Comparison of ENCODE assay signal across 13 cellular contexts in the genomic region with DNA sequence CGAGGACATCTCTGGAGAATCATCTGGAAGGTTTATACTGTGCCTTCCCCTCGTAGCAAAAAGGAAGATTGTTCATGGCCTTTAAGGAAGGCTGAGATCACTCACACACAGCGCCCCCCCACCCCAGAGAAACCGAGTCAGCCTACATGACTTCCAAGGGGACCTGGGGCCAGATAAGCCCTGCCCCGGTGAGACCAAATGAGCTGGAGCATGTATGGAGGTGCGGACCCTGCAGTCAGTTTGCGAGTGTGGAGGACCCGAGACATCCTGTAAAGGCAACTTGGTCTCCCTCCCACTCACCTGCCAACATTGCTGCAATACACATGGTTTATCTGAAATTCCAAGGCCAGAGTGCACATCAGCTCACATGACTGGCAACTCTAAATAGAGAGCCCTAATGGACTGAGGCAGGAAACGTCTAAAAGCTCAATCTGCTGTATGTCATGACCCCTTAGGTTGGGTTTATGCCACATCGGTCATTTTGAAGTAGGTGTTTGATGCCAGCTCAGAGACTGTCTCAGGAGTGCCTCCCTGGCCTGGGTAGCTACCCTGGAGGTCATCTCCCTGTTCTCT.
A peak's percentile ranks its signal among the peaks of the same experiment; 100 is the strongest.
DNase-seq lines count a peak whose midpoint lies in the region; ATAC-seq lines count a peak whose summit lies in the region.
"Had no signal": no experiment of that assay in that cellular context is flagged by ENCODE, and none has a peak within 500 bp of the region (broad histone marks: within the 10 kb centered on the region; RNA-seq: fewer than 3 reads in every experiment).

No MANE protein-coding gene starts in this region.

- H3K4me1 Mint-ChIP-seq in activated naive CD8-positive, alpha-beta T cell (ENCODE audit: low read depth), result peaks cover 24% of the 10 kb centered on the region
- H3K4me1 Mint-ChIP-seq in activated naive CD8-positive, alpha-beta T cell treated with anti-CD3 and anti-CD28 coated beads for 36 hours, result peaks cover 24% of the 10 kb centered on the region
- H3K4me1 Mint-ChIP-seq in naive B cell, result peaks cover 24 to 36% (median 36%) of the 10 kb centered on the region in 3 donors

- peaks cover 5% of the 10 kb centered on the region for H3K9me3 Mint-ChIP-seq in activated naive CD8-positive, alpha-beta T cell (ENCODE audit: low read depth)
- peaks cover 3% of the 10 kb centered on the region for H3K9me3 Mint-ChIP-seq in activated naive CD8-positive, alpha-beta T cell treated with anti-CD3 and anti-CD28 coated beads for 36 hours
- peaks cover 0 to 7% (median 3%) of the 10 kb centered on the region in 7 donors for H3K9me3 Mint-ChIP-seq in naive B cell

- H3K27ac Mint-ChIP-seq in activated naive CD8-positive, alpha-beta T cell, result peak overlapping the region; percentile 23
- no peak overlapping the region for H3K27ac Mint-ChIP-seq in activated naive CD8-positive, alpha-beta T cell treated with anti-CD3 and anti-CD28 coated beads for 36 hours
- peak overlapping the region in 4 of 6 donors; percentile 44 to 94 (median 66) for H3K27ac Mint-ChIP-seq in naive B cell
- H3K27ac Mint-ChIP-seq: H9 had no signal

- no peak for DNase-seq in activated naive CD8-positive, alpha-beta T cell treated with anti-CD3 and anti-CD28 coated beads for 36 hours
- peak; percentile 66 for DNase-seq in left lobe of liver (ENCODE audit: low spot score)
- no peak for DNase-seq in naive B cell
- DNase-seq in cerebellum (ENCODE audit: low spot score), result no peak
- no peak for DNase-seq in SW 1271 (lab: John Stamatoyannopoulos, UW)
- DNase-seq: ACHN; C1 segment of cervical spinal cord; CD4-positive, alpha-beta memory T cell; EL; GOT3; H9 had no signal

- H3K4me3 Mint-ChIP-seq in activated naive CD8-positive, alpha-beta T cell, result no peak overlapping the region
- no peak overlapping the region for H3K4me3 Mint-ChIP-seq in activated naive CD8-positive, alpha-beta T cell treated with anti-CD3 and anti-CD28 coated beads for 36 hours
- peak overlapping the region in 1 of 8 donors; percentile 25 for H3K4me3 Mint-ChIP-seq in naive B cell
- H3K4me3 Mint-ChIP-seq: CD4-positive, alpha-beta memory T cell; H9 had no signal

- peaks cover 10% of the 10 kb centered on the region for H3K36me3 Mint-ChIP-seq in activated naive CD8-positive, alpha-beta T cell
- peaks cover 23% of the 10 kb centered on the region for H3K36me3 Mint-ChIP-seq in activated naive CD8-positive, alpha-beta T cell treated with anti-CD3 and anti-CD28 coated beads for 36 hours
- H3K36me3 Mint-ChIP-seq in naive B cell, result peaks cover 35 to 41% of the 10 kb centered on the region in 2 donors

- ATAC-seq in left lobe of liver (peak; percentile 76), naive B cell (ENCODE audit: low read depth in 2 of 2) (no peak), HG03378 (IDR thresholded peaks at IDR 0.05; ENCODE audit: unreplicated experiment) (no peak)

- H3K27me3 Mint-ChIP-seq in activated naive CD8-positive, alpha-beta T cell, result no peaks in the 10 kb centered on the region
- no peaks in the 10 kb centered on the region for H3K27me3 Mint-ChIP-seq in activated naive CD8-positive, alpha-beta T cell treated with anti-CD3 and anti-CD28 coated beads for 36 hours
- no peaks in the 10 kb centered on the region for H3K27me3 Mint-ChIP-seq in naive B cell
- H3K27me3 Mint-ChIP-seq: CD4-positive, alpha-beta memory T cell had no signal
